15 cellular contexts compared by ENCODE assay signal in genomic region chr19:53257715-53258342, GRCh38. TPM values are rescaled to one million over a fixed set of nuclear protein-coding genes. Genes with fewer than 3 reads are reported as not detected.
"Had no signal": no experiment of that assay in that cellular context is flagged by ENCODE, and none has a peak within 500 bp of the region (broad histone marks: within the 10 kb centered on the region; RNA-seq: fewer than 3 reads in every experiment).

TSS of gene VN1R2 (plus strand) at chr19:53258292. CDS start at chr19:53258376, 84 bp downstream.

RNA-seq across cellular contexts. Expression of gene VN1R2, which starts in this region (rescaled TPM):
- total RNA-seq: activated naive CD4-positive, alpha-beta T cell treated with anti-CD3 and anti-CD28 coated beads, Interleukin-2, amount 50 U/mL, for 72 hours; activated T-helper 17 cell treated with anti-CD3 and anti-CD28 coated beads, Interleukin-2, amount 50 U/mL, for 72 hours; aorta; dermis blood vessel endothelial cell; frontal cortex; hepatocyte; left lung; lung; mesenteric fat pad; mucosa of gallbladder; omental fat pad; posterior vena cava; renal cortical epithelial cell; sciatic nerve; urinary bladder had no signal
